ENCODE assay signal across 9 cellular contexts in the genomic region with DNA sequence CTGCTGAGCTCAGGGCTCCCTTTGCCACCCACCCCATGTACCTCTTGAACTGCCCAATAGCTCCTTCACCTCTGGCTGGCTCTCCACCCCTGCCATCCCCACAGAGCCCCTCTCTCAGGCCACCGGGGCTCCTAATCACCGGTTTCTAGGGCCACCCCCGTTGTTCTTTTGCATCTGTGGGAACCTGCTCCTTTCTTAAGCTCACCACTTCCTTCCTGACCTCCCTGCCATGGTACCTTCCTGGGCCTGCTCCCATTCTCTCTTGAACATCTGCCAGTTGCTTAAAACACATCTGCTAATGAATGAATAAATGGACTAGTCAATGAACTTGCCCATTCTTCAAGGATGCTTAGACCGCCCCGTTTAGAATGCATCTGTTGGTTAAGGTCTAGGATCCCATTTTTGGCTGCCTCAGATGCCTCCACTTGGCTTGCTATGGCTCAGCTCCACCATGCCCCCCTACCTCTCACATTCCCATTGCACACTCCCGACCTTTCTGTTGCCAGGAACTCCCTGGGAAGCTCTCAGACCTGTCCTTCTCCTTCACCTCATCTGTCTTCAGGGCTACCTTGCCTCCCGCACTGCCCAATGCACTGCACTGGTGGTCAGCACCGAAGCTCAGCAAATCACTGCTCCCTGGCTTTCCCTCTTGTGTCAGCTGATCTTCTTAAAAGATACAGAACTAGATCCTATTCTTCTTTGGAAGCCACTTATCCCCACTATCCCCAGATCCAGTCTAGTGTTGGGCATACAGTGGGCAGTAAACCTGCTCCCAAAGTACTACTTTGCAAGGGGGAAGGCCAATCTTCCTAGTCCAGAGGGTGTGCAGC. TPM values are rescaled to one million over a fixed set of nuclear protein-coding genes. Genes with fewer than 3 reads are reported as not detected.
DNase-seq lines count a peak whose midpoint lies in the region; ATAC-seq, FAIRE-seq and TF ChIP-seq lines count a peak whose summit lies in the region.
"Had no signal": no experiment of that assay in that cellular context is flagged by ENCODE, and none has a peak within 500 bp of the region (broad histone marks: within the 10 kb centered on the region; RNA-seq: fewer than 3 reads in every experiment).

No MANE protein-coding gene starts in this region.

- peak overlapping the region; percentile 59 for H3K4me2 ChIP-seq in keratinocyte (ENCODE audit: control insufficient read depth, extremely low read depth, insufficient read depth, low read depth, low read length)

- H3K27ac ChIP-seq in keratinocyte (ENCODE audit: control insufficient read depth, insufficient read depth, low read length) (no peak overlapping the region), suprapubic skin (peak overlapping the region; percentile 92)

- DNase-seq in activated CD8-positive, alpha-beta T cell treated with anti-CD3 and anti-CD28 coated beads, Interleukin-2, amount 10 ng/mL, durations not matched to agents 7 days and 5 days: no peak
- DNase-seq in activated CD8-positive, alpha-beta T cell treated with anti-CD3 and anti-CD28 coated beads for 36 hours: no peak
- no peak for DNase-seq in keratinocyte (ENCODE audit: low read depth, low spot score)
- DNase-seq in suprapubic skin (ENCODE audit: low spot score in 2 of 2): peak; percentile 57 to 67
- DNase-seq in mucosa of descending colon: no peak
- DNase-seq in iPS-NIHi7 (ENCODE audit: extremely low spot score): no peak
- DNase-seq in activated CD8-positive, alpha-beta memory T cell treated with anti-CD3 and anti-CD28 coated beads, Interleukin-2, amount 10 ng/mL, durations not matched to agents 7 days and 5 days: no peak
- DNase-seq: BE2C had no signal

- peak; percentile 71 for FAIRE-seq in keratinocyte (lab: Jason Lieb, UNC)

- ATAC-seq in activated CD8-positive, alpha-beta T cell treated with anti-CD3 and anti-CD28 coated beads, Interleukin-2, amount 10 ng/mL, durations not matched to agents 7 days and 5 days: no peak
- ATAC-seq in activated CD8-positive, alpha-beta T cell treated with anti-CD3 and anti-CD28 coated beads for 36 hours: no peak
- ATAC-seq in mucosa of descending colon: no peak
- no peak for ATAC-seq in activated CD8-positive, alpha-beta memory T cell treated with anti-CD3 and anti-CD28 coated beads, Interleukin-2, amount 10 ng/mL, durations not matched to agents 7 days and 5 days

- H2AFZ ChIP-seq in keratinocyte (ENCODE audit: control insufficient read depth, low read length): no peak overlapping the region

- no peaks in the 10 kb centered on the region for H3K36me3 Mint-ChIP-seq in activated CD8-positive, alpha-beta T cell treated with anti-CD3 and anti-CD28 coated beads, Interleukin-2, amount 10 ng/mL, durations not matched to agents 7 days and 5 days (ENCODE audit: low read depth)
- H3K36me3 Mint-ChIP-seq in activated CD8-positive, alpha-beta T cell treated with anti-CD3 and anti-CD28 coated beads for 36 hours (ENCODE audit: low read depth): no peaks in the 10 kb centered on the region
- H3K36me3 Mint-ChIP-seq in activated naive CD8-positive, alpha-beta T cell: no peaks in the 10 kb centered on the region
- no peaks in the 10 kb centered on the region for H3K36me3 Mint-ChIP-seq in activated CD8-positive, alpha-beta memory T cell treated with anti-CD3 and anti-CD28 coated beads, Interleukin-2, amount 10 ng/mL, durations not matched to agents 7 days and 5 days

- H3K4me1 Mint-ChIP-seq in activated CD8-positive, alpha-beta T cell treated with anti-CD3 and anti-CD28 coated beads, Interleukin-2, amount 10 ng/mL, durations not matched to agents 7 days and 5 days (ENCODE audit: low read depth): peaks cover 25% of the 10 kb centered on the region
- peaks cover 21% of the 10 kb centered on the region for H3K4me1 Mint-ChIP-seq in activated CD8-positive, alpha-beta T cell treated with anti-CD3 and anti-CD28 coated beads for 36 hours (ENCODE audit: low read depth)
- peaks cover 22% of the 10 kb centered on the region for H3K4me1 Mint-ChIP-seq in activated naive CD8-positive, alpha-beta T cell (ENCODE audit: low read depth)
- peaks cover 12% of the 10 kb centered on the region for H3K4me1 Mint-ChIP-seq in activated CD8-positive, alpha-beta memory T cell treated with anti-CD3 and anti-CD28 coated beads, Interleukin-2, amount 10 ng/mL, durations not matched to agents 7 days and 5 days

- H3K9me1 ChIP-seq in keratinocyte (ENCODE audit: control insufficient read depth, extremely low read depth, insufficient read depth, low read length): no peaks in the 10 kb centered on the region

- intact Hi-C loops in activated CD8-positive, alpha-beta T cell treated with anti-CD3 and anti-CD28 coated beads for 36 hours (cut with micrococcal nuclease): no loop called here
- intact Hi-C loops in mucosa of descending colon (cut with DNase I, micrococcal nuclease): no loop called here

- no peak for TF ChIP-seq CTCF in activated CD8-positive, alpha-beta T cell treated with anti-CD3 and anti-CD28 coated beads for 36 hours (IDR thresholded peaks at IDR 0.05)
- TF ChIP-seq CTCF in keratinocyte (optimal IDR thresholded peaks at IDR 0.05 in 1 of 3, IDR thresholded peaks at IDR 0.05 in 1 of 3, conservative IDR thresholded peaks at IDR 0.05 in 1 of 3; ENCODE audit: extremely low read depth in 1 of 3, insufficient read depth in 2 of 3, low read length in 3 of 3): no peak
- no peak for TF ChIP-seq CTCF in suprapubic skin (IDR thresholded peaks at IDR 0.05)
- no peak for TF ChIP-seq CTCF in mucosa of descending colon (IDR thresholded peaks at IDR 0.05)

- H3K4me1 ChIP-seq in keratinocyte (ENCODE audit: control insufficient read depth, extremely low read depth, insufficient read depth, low read length) (peaks cover 81% of the 10 kb centered on the region), suprapubic skin (peaks cover 100% of the 10 kb centered on the region), mucosa of descending colon (ENCODE audit: low read depth) (peaks cover 26% of the 10 kb centered on the region)
- H3K4me1 ChIP-seq: BE2C had no signal

- H3K79me2 ChIP-seq in keratinocyte (ENCODE audit: control insufficient read depth, insufficient read depth, low read length): peaks cover 67% of the 10 kb centered on the region

- 48% methylated on average over 8 of the region's 8 CpGs for WGBS in suprapubic skin

- peaks cover 16% of the 10 kb centered on the region for H4K20me1 ChIP-seq in keratinocyte (ENCODE audit: control insufficient read depth, extremely low read depth, insufficient read depth, low read length)

- H3K27ac Mint-ChIP-seq in activated CD8-positive, alpha-beta T cell treated with anti-CD3 and anti-CD28 coated beads, Interleukin-2, amount 10 ng/mL, durations not matched to agents 7 days and 5 days: no peak overlapping the region
- H3K27ac Mint-ChIP-seq in activated CD8-positive, alpha-beta T cell treated with anti-CD3 and anti-CD28 coated beads for 36 hours: no peak overlapping the region
- H3K27ac Mint-ChIP-seq in activated naive CD8-positive, alpha-beta T cell: no peak overlapping the region
- no peak overlapping the region for H3K27ac Mint-ChIP-seq in activated CD8-positive, alpha-beta memory T cell treated with anti-CD3 and anti-CD28 coated beads, Interleukin-2, amount 10 ng/mL, durations not matched to agents 7 days and 5 days

- TF ChIP-seq POLR2A in suprapubic skin (IDR thresholded peaks at IDR 0.05): no peak

- H3K4me3 ChIP-seq in keratinocyte (ENCODE audit: control insufficient read depth in 2 of 3, extremely low read depth in 1 of 3, insufficient read depth in 2 of 3, low read depth in 1 of 3, low read length in 3 of 3): no peak overlapping the region
- H3K4me3 ChIP-seq in suprapubic skin: peak overlapping the region; percentile 42
- no peak overlapping the region for H3K4me3 ChIP-seq in mucosa of descending colon

- H3K27me3 Mint-ChIP-seq in activated CD8-positive, alpha-beta T cell treated with anti-CD3 and anti-CD28 coated beads, Interleukin-2, amount 10 ng/mL, durations not matched to agents 7 days and 5 days (ENCODE audit: low read depth): peaks cover 16% of the 10 kb centered on the region
- H3K27me3 Mint-ChIP-seq in activated CD8-positive, alpha-beta T cell treated with anti-CD3 and anti-CD28 coated beads for 36 hours: peaks cover 6% of the 10 kb centered on the region
- peaks cover 3% of the 10 kb centered on the region for H3K27me3 Mint-ChIP-seq in activated naive CD8-positive, alpha-beta T cell
- H3K27me3 Mint-ChIP-seq in activated CD8-positive, alpha-beta memory T cell treated with anti-CD3 and anti-CD28 coated beads, Interleukin-2, amount 10 ng/mL, durations not matched to agents 7 days and 5 days: peaks cover 36% of the 10 kb centered on the region

- H3K4me3 Mint-ChIP-seq in activated CD8-positive, alpha-beta T cell treated with anti-CD3 and anti-CD28 coated beads, Interleukin-2, amount 10 ng/mL, durations not matched to agents 7 days and 5 days: peak overlapping the region; percentile 31
- H3K4me3 Mint-ChIP-seq in activated CD8-positive, alpha-beta T cell treated with anti-CD3 and anti-CD28 coated beads for 36 hours: no peak overlapping the region
- H3K4me3 Mint-ChIP-seq in activated naive CD8-positive, alpha-beta T cell: peak overlapping the region; percentile 83
- H3K4me3 Mint-ChIP-seq in activated CD8-positive, alpha-beta memory T cell treated with anti-CD3 and anti-CD28 coated beads, Interleukin-2, amount 10 ng/mL, durations not matched to agents 7 days and 5 days: no peak overlapping the region

- H3K9me3 Mint-ChIP-seq in activated CD8-positive, alpha-beta T cell treated with anti-CD3 and anti-CD28 coated beads, Interleukin-2, amount 10 ng/mL, durations not matched to agents 7 days and 5 days (ENCODE audit: insufficient read depth): no peaks in the 10 kb centered on the region
- H3K9me3 Mint-ChIP-seq in activated CD8-positive, alpha-beta T cell treated with anti-CD3 and anti-CD28 coated beads for 36 hours: no peaks in the 10 kb centered on the region
- H3K9me3 Mint-ChIP-seq in activated naive CD8-positive, alpha-beta T cell (ENCODE audit: low read depth): no peaks in the 10 kb centered on the region
- no peaks in the 10 kb centered on the region for H3K9me3 Mint-ChIP-seq in activated CD8-positive, alpha-beta memory T cell treated with anti-CD3 and anti-CD28 coated beads, Interleukin-2, amount 10 ng/mL, durations not matched to agents 7 days and 5 days (ENCODE audit: low read depth)

- peaks cover 76 to 87% of the 10 kb centered on the region in 2 experiments for H3K36me3 ChIP-seq in keratinocyte (ENCODE audit: control insufficient read depth in 2 of 2, extremely low read depth in 1 of 2, insufficient read depth in 2 of 2, low read length in 2 of 2)
- peaks cover 82% of the 10 kb centered on the region for H3K36me3 ChIP-seq in suprapubic skin
- H3K36me3 ChIP-seq in mucosa of descending colon (ENCODE audit: low read depth): no peaks in the 10 kb centered on the region
- H3K36me3 ChIP-seq: BE2C had no signal

- dilution Hi-C loops in keratinocyte (cut with MboI; ENCODE audit: extremely low pct_ligation_motif_present, low sequenced_read_pairs): no loop called here

- CTCF ChIA-PET in activated CD8-positive, alpha-beta T cell treated with anti-CD3 and anti-CD28 coated beads, Interleukin-2, amount 10 ng/mL, durations not matched to agents 7 days and 5 days (lab: Charles Lee): interaction anchor here (0.8 to 1.8 kb wide), 6 partner anchors 13 to 152 kb away, joined by 3 to 6 read pairs (median 3); no protein-coding TSS in a partner anchor
- CTCF ChIA-PET in activated CD8-positive, alpha-beta T cell treated with anti-CD3 and anti-CD28 coated beads for 36 hours (lab: Charles Lee): interaction anchor here (0.9 to 2.8 kb wide), 4 partner anchors 10 to 152 kb away, joined by 3 to 12 read pairs (median 3); no protein-coding TSS in a partner anchor
- CTCF ChIA-PET in activated CD8-positive, alpha-beta memory T cell treated with anti-CD3 and anti-CD28 coated beads, Interleukin-2, amount 10 ng/mL, durations not matched to agents 7 days and 5 days (lab: Charles Lee): interaction anchor here (0.9 to 1.4 kb wide), 2 partner anchors 27 to 108 kb away, joined by 3 read pairs; no protein-coding TSS in a partner anchor

- POLR2A ChIA-PET in activated CD8-positive, alpha-beta T cell treated with anti-CD3 and anti-CD28 coated beads, Interleukin-2, amount 10 ng/mL, durations not matched to agents 7 days and 5 days (lab: Charles Lee): no interaction called here
- POLR2A ChIA-PET in activated CD8-positive, alpha-beta T cell treated with anti-CD3 and anti-CD28 coated beads for 36 hours (lab: Charles Lee): no interaction called here

- H3K9me3 ChIP-seq in keratinocyte (ENCODE audit: control insufficient read depth, low read depth, low read length): no peaks in the 10 kb centered on the region
- no peaks in the 10 kb centered on the region for H3K9me3 ChIP-seq in suprapubic skin
- no peaks in the 10 kb centered on the region for H3K9me3 ChIP-seq in mucosa of descending colon
- H3K9me3 ChIP-seq: BE2C had no signal

- no peak for TF ChIP-seq EP300 in suprapubic skin (IDR thresholded peaks at IDR 0.05)

- H3K27me3 ChIP-seq in keratinocyte (ENCODE audit: control insufficient read depth, extremely low read depth, insufficient read depth, low read length) (no peaks in the 10 kb centered on the region), suprapubic skin (no peaks in the 10 kb centered on the region)
- H3K27me3 ChIP-seq: BE2C had no signal

- H3K9ac ChIP-seq in keratinocyte (ENCODE audit: control insufficient read depth, extremely low read depth, insufficient read depth, low read length): no peak overlapping the region

RNA-seq across cellular contexts. Expression of gene AMOTL2, which starts 9.1 kb away (rescaled TPM):
- total RNA-seq in activated CD8-positive, alpha-beta T cell treated with anti-CD3 and anti-CD28 coated beads, Interleukin-2, amount 10 ng/mL, durations not matched to agents 7 days and 5 days: not detected
- total RNA-seq in activated CD8-positive, alpha-beta T cell treated with anti-CD3 and anti-CD28 coated beads for 36 hours: not detected
- polyA plus RNA-seq in keratinocyte: 39.8 to 57.2 TPM (median 45.6 TPM) in 3 replicates
- polyA plus RNA-seq in keratinocyte (2011; ENCODE audit: low read depth): 52.7 TPM
- polyA plus RNA-seq in keratinocyte (2011; cell fraction: cytosol; rRNA removed): 30.8 and 32.5 TPM in 2 replicates
- polyA plus RNA-seq in keratinocyte (2011; cell fraction: nucleus; rRNA removed): 88.6 and 88.9 TPM in 2 replicates
- polyA plus RNA-seq in keratinocyte (2012; ENCODE audit: low replicate concordance): 44.4 and 81.4 TPM in 2 replicates
- polyA minus RNA-seq in keratinocyte: 49.8 to 105 TPM (median 62.0 TPM) in 3 replicates
- polyA minus RNA-seq in keratinocyte (2011; cell fraction: cytosol; rRNA and poly(A)+ RNA removed): 64.5 TPM
- polyA minus RNA-seq in keratinocyte (2011; cell fraction: nucleus; rRNA and poly(A)+ RNA removed): 82.0 and 84.4 TPM in 2 replicates
- total RNA-seq in suprapubic skin (100 to 1,000 TPM in 2 of 4 donors, 10 to 100 TPM in 2; 80.4 to 118 (median 95.8) TPM), mucosa of descending colon (10 to 100 TPM; 17.9 to 35.1 (median 21.2) TPM)
- not detected for total RNA-seq in activated CD8-positive, alpha-beta memory T cell treated with anti-CD3 and anti-CD28 coated beads, Interleukin-2, amount 10 ng/mL, durations not matched to agents 7 days and 5 days

Comparison
In these comparisons a context has a peak if more than half of its experiments do, and no peak if none do; other contexts are left out.
1. H3K4me3 Mint-ChIP-seq: peak in activated CD8-positive, alpha-beta T cell treated with anti-CD3 and anti-CD28 coated beads, Interleukin-2, amount 10 ng/mL, durations not matched to agents 7 days and 5 days (single experiment) and activated naive CD8-positive, alpha-beta T cell (single experiment); none in activated CD8-positive, alpha-beta T cell treated with anti-CD3 and anti-CD28 coated beads for 36 hours (single experiment) and activated CD8-positive, alpha-beta memory T cell treated with anti-CD3 and anti-CD28 coated beads, Interleukin-2, amount 10 ng/mL, durations not matched to agents 7 days and 5 days (single experiment).
2. DNase-seq: peak in suprapubic skin (2 of 2); none in activated CD8-positive, alpha-beta T cell treated with anti-CD3 and anti-CD28 coated beads, Interleukin-2, amount 10 ng/mL, durations not matched to agents 7 days and 5 days (single experiment), activated CD8-positive, alpha-beta T cell treated with anti-CD3 and anti-CD28 coated beads for 36 hours (single experiment), keratinocyte (single experiment), mucosa of descending colon (0 of 3), iPS-NIHi7 (single experiment) and activated CD8-positive, alpha-beta memory T cell treated with anti-CD3 and anti-CD28 coated beads, Interleukin-2, amount 10 ng/mL, durations not matched to agents 7 days and 5 days (single experiment).
3. RNA of gene AMOTL2, which starts 9.1 kb away (total RNA-seq): 80.4 to 118 TPM in suprapubic skin and 17.9 to 35.1 TPM in mucosa of descending colon; not detected in activated CD8-positive, alpha-beta memory T cell treated with anti-CD3 and anti-CD28 coated beads, Interleukin-2, amount 10 ng/mL, durations not matched to agents 7 days and 5 days, not detected in activated CD8-positive, alpha-beta T cell treated with anti-CD3 and anti-CD28 coated beads, Interleukin-2, amount 10 ng/mL, durations not matched to agents 7 days and 5 days and not detected in activated CD8-positive, alpha-beta T cell treated with anti-CD3 and anti-CD28 coated beads for 36 hours; every median in the first group is over 10 times any median in the second.